23 cellular contexts compared by ENCODE assay signal in the genomic region with DNA sequence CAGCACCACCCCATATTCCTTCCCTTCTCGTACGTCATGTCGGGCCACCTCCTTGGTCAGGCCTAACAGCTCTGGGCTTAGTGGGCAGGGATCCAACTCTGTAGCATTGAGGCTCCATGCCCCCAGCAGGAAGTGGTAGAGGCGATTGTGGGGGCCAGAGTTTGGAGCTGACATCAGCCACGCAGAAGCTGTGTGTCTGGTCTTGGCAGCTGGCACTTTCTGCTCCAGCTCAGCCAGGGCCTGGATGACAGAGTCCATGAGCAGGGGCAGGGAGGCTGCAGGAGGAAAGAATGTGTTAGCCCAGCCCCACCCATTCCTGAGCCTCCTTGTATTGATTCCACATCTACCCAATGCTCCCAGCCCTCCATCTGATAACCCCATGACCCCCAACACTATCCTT. TPM values are rescaled to one million over a fixed set of nuclear protein-coding genes. Genes with fewer than 3 reads are reported as not detected.
DNase-seq lines count a peak whose midpoint lies in the region; ATAC-seq and TF ChIP-seq lines count a peak whose summit lies in the region.
"Had no signal": no experiment of that assay in that cellular context is flagged by ENCODE, and none has a peak within 500 bp of the region (broad histone marks: within the 10 kb centered on the region; RNA-seq: fewer than 3 reads in every experiment).

No MANE protein-coding gene starts in this region.

- no peak overlapping the region for H3K27ac Mint-ChIP-seq in activated CD8-positive, alpha-beta T cell treated with anti-CD3 and anti-CD28 coated beads for 36 hours
- no peak overlapping the region for H3K27ac Mint-ChIP-seq in activated T-helper 2 cell treated with anti-CD3 and anti-CD28 coated beads, Interferon-gamma antibody, Interleukin-2, Interleukin-4, amounts not matched to agents 10 μg/mL and 5 μg/mL and 100 μg/mL, durations not matched to agents 14 hours and 24 hours and 36 hours
- H3K27ac Mint-ChIP-seq: CD4-positive, alpha-beta T cell had no signal

- no peak for TF ChIP-seq CTCF in DND-41 (IDR thresholded peaks at IDR 0.05; ENCODE audit: borderline replicate concordance, extremely low read depth, low read length, poor library complexity, severe bottlenecking)
- no peak for TF ChIP-seq CTCF in GM10248 (IDR thresholded peaks at IDR 0.05; ENCODE audit: control extremely low read depth, extremely low read depth, low read depth, missing control alignments)
- no peak for TF ChIP-seq CTCF in activated CD8-positive, alpha-beta T cell treated with anti-CD3 and anti-CD28 coated beads for 36 hours (IDR thresholded peaks at IDR 0.05)
- TF ChIP-seq CTCF in omental fat pad (IDR thresholded peaks at IDR 0.05) = no peak

- no peak overlapping the region; the same call in 1 of the 2 replicates for H3K27ac ChIP-seq in DND-41 (ENCODE audit: low read length)
- H3K27ac ChIP-seq in neuronal stem cell (replicated peaks; ENCODE audit: low read length) = no peak overlapping the region
- H3K27ac ChIP-seq: PC-9, RWPE1 had no signal

- H3K18ac ChIP-seq in neuronal stem cell (ENCODE audit: low read length) = no peak overlapping the region

- H4K20me1 ChIP-seq in DND-41 (ENCODE audit: insufficient read depth, low read length) = no peaks in the 10 kb centered on the region

- no peaks in the 10 kb centered on the region for H3K4me1 ChIP-seq in DND-41 (ENCODE audit: insufficient read depth, low read length)
- H3K4me1 ChIP-seq in neuronal stem cell (ENCODE audit: control insufficient read depth in 2 of 2, insufficient read depth in 1 of 2, low read depth in 1 of 2, low read length in 2 of 2) = no peaks in the 10 kb centered on the region

- no peak overlapping the region for H3K14ac ChIP-seq in neuronal stem cell (ENCODE audit: low read length)

- no peaks in the 10 kb centered on the region for H3K9me3 Mint-ChIP-seq in activated CD8-positive, alpha-beta T cell treated with anti-CD3 and anti-CD28 coated beads for 36 hours
- H3K9me3 Mint-ChIP-seq in activated T-helper 2 cell treated with anti-CD3 and anti-CD28 coated beads, Interferon-gamma antibody, Interleukin-2, Interleukin-4, amounts not matched to agents 10 μg/mL and 5 μg/mL and 100 μg/mL, durations not matched to agents 14 hours and 24 hours and 36 hours = no peaks in the 10 kb centered on the region
- H3K9me3 Mint-ChIP-seq: CD4-positive, alpha-beta T cell had no signal

- H3K4me1 Mint-ChIP-seq in activated CD8-positive, alpha-beta T cell treated with anti-CD3 and anti-CD28 coated beads for 36 hours (ENCODE audit: low read depth) = peaks cover 34% of the 10 kb centered on the region
- H3K4me1 Mint-ChIP-seq in activated T-helper 2 cell treated with anti-CD3 and anti-CD28 coated beads, Interferon-gamma antibody, Interleukin-2, Interleukin-4, amounts not matched to agents 10 μg/mL and 5 μg/mL and 100 μg/mL, durations not matched to agents 14 hours and 24 hours and 36 hours (ENCODE audit: low read depth) = peaks cover 5% of the 10 kb centered on the region

- no peaks in the 10 kb centered on the region for H3K79me1 ChIP-seq in neuronal stem cell (ENCODE audit: low read depth, low read length)

- H4K8ac ChIP-seq in neuronal stem cell (ENCODE audit: low read depth, low read length) = no peak overlapping the region

- no peak overlapping the region for H3K23ac ChIP-seq in neuronal stem cell (ENCODE audit: low read depth, low read length, poor library complexity)

- intact Hi-C loops in activated CD8-positive, alpha-beta T cell treated with anti-CD3 and anti-CD28 coated beads for 36 hours (cut with micrococcal nuclease) = no loop called here
- intact Hi-C loops in activated T-helper 2 cell treated with anti-CD3 and anti-CD28 coated beads, Interferon-gamma antibody, Interleukin-2, Interleukin-4, amounts not matched to agents 10 μg/mL and 5 μg/mL and 100 μg/mL, durations not matched to agents 14 hours and 24 hours and 36 hours (cut with micrococcal nuclease) = no loop called here

- no peak overlapping the region for H2BK12ac ChIP-seq in neuronal stem cell (ENCODE audit: low read length)

- H3K27me3 Mint-ChIP-seq in activated CD8-positive, alpha-beta T cell treated with anti-CD3 and anti-CD28 coated beads for 36 hours = no peaks in the 10 kb centered on the region
- H3K27me3 Mint-ChIP-seq in activated T-helper 2 cell treated with anti-CD3 and anti-CD28 coated beads, Interferon-gamma antibody, Interleukin-2, Interleukin-4, amounts not matched to agents 10 μg/mL and 5 μg/mL and 100 μg/mL, durations not matched to agents 14 hours and 24 hours and 36 hours (ENCODE audit: low read depth) = no peaks in the 10 kb centered on the region
- H3K27me3 Mint-ChIP-seq: CD4-positive, alpha-beta T cell had no signal

- H2BK5ac ChIP-seq in neuronal stem cell (ENCODE audit: low read length) = no peak overlapping the region

- no peak overlapping the region for H4K91ac ChIP-seq in neuronal stem cell (ENCODE audit: low read depth, low read length, poor library complexity)

- H2AFZ ChIP-seq in DND-41 (ENCODE audit: low read depth, low read length) (no peak overlapping the region), neuronal stem cell (ENCODE audit: low read length) (no peak overlapping the region)
- H2AFZ ChIP-seq: PC-9 had no signal

- H3K36me3 ChIP-seq in DND-41 (ENCODE audit: insufficient read depth, low read length) (no peaks in the 10 kb centered on the region), neuronal stem cell (replicated peaks in 1 of 2; ENCODE audit: control insufficient read depth in 2 of 2, insufficient read depth in 2 of 2, low read length in 2 of 2) (no peaks in the 10 kb centered on the region)

- no peak overlapping the region for H3K4me3 Mint-ChIP-seq in activated CD8-positive, alpha-beta T cell treated with anti-CD3 and anti-CD28 coated beads for 36 hours
- no peak overlapping the region for H3K4me3 Mint-ChIP-seq in activated T-helper 2 cell treated with anti-CD3 and anti-CD28 coated beads, Interferon-gamma antibody, Interleukin-2, Interleukin-4, amounts not matched to agents 10 μg/mL and 5 μg/mL and 100 μg/mL, durations not matched to agents 14 hours and 24 hours and 36 hours (ENCODE audit: low read depth)
- H3K4me3 Mint-ChIP-seq: CD4-positive, alpha-beta T cell had no signal

- WGBS in neuronal stem cell (ENCODE audit: extremely low coverage in 2 of 2, insufficient read length in 2 of 2, insufficient replicate concordance in 1 of 2), 2 donors = no CpG with 5 or more reads among the region's 5 CpGs

- H3K9ac ChIP-seq in DND-41 (ENCODE audit: low read depth, low read length) (no peak overlapping the region), neuronal stem cell (ENCODE audit: low read depth, low read length, poor library complexity) (peak overlapping the region; percentile 10)
- H3K9ac ChIP-seq: SK-N-SH had no signal

- ATAC-seq in DND-41 (ENCODE audit: insufficient read depth, low read depth) (peak; percentile 50; the same call in 1 of the 3 replicates), omental fat pad (ENCODE audit: low FRiP score) (no peak), GM21825 (IDR thresholded peaks at IDR 0.05; ENCODE audit: unreplicated experiment) (no peak)
- peak; percentile 36 for ATAC-seq in activated CD8-positive, alpha-beta T cell treated with anti-CD3 and anti-CD28 coated beads for 36 hours

- H3K36me3 Mint-ChIP-seq in activated CD8-positive, alpha-beta T cell treated with anti-CD3 and anti-CD28 coated beads for 36 hours (ENCODE audit: low read depth) = no peaks in the 10 kb centered on the region
- H3K36me3 Mint-ChIP-seq in activated T-helper 2 cell treated with anti-CD3 and anti-CD28 coated beads, Interferon-gamma antibody, Interleukin-2, Interleukin-4, amounts not matched to agents 10 μg/mL and 5 μg/mL and 100 μg/mL, durations not matched to agents 14 hours and 24 hours and 36 hours (ENCODE audit: low read depth) = no peaks in the 10 kb centered on the region

- no peaks in the 10 kb centered on the region for H3K79me2 ChIP-seq in DND-41 (ENCODE audit: insufficient read depth, low read length)

- H3K4me3 ChIP-seq in DND-41 (ENCODE audit: low read depth in 1 of 2, low read length in 2 of 2) = no peak overlapping the region
- H3K4me3 ChIP-seq in neuronal stem cell (ENCODE audit: low read length in 2 of 2) = no peak overlapping the region
- H3K4me3 ChIP-seq: PC-9 had no signal

- POLR2A ChIA-PET in GM10248 (lab: Yijun Ruan, JAX) = no interaction called here
- POLR2A ChIA-PET in activated CD8-positive, alpha-beta T cell treated with anti-CD3 and anti-CD28 coated beads for 36 hours (lab: Charles Lee) = no interaction called here

- H3K4ac ChIP-seq in neuronal stem cell (ENCODE audit: low read length) = no peak overlapping the region

- no peak overlapping the region for H2BK120ac ChIP-seq in neuronal stem cell (ENCODE audit: low read depth, low read length)

- peak; percentile 28 for DNase-seq in DND-41
- DNase-seq in GM10248 (ENCODE audit: extremely low spot score) = peak; percentile 1
- peak; percentile 26 for DNase-seq in activated CD8-positive, alpha-beta T cell treated with anti-CD3 and anti-CD28 coated beads for 36 hours
- DNase-seq in neuronal stem cell (ENCODE audit: low spot score) = no peak
- DNase-seq in activated T-helper 2 cell treated with anti-CD3 and anti-CD28 coated beads, Interferon-gamma antibody, Interleukin-2, Interleukin-4, amounts not matched to agents 10 μg/mL and 5 μg/mL and 100 μg/mL, durations not matched to agents 14 hours and 24 hours and 36 hours (ENCODE audit: low spot score) = no peak
- DNase-seq in omental fat pad (ENCODE audit: low spot score) = no peak
- DNase-seq: CD4-positive, alpha-beta T cell; COR-L47; DMS79; KG1; NCI-H1092 treated with DMSO at 0.1 percent for 48 hours; NCI-H1436 treated with DMSO at 0.1 percent for 48 hours; NCI-H1930; NCI-H226; NCI-H510A treated with DMSO at 0.1 percent for 48 hours; NCI-H748 treated with DMSO at 0.1 percent for 48 hours; PC-9; SIG-M5; SK-N-SH had no signal

- H2AK5ac ChIP-seq in neuronal stem cell (ENCODE audit: low read depth, low read length) = no peak overlapping the region

- no peaks in the 10 kb centered on the region for H3K9me3 ChIP-seq in DND-41 (ENCODE audit: insufficient read depth, low read length, severe bottlenecking)
- peaks cover 0 to 14% of the 10 kb centered on the region in 2 donors for H3K9me3 ChIP-seq in neuronal stem cell (replicated peaks in 1 of 2; ENCODE audit: control insufficient read depth in 2 of 2, insufficient read depth in 1 of 2, low read depth in 1 of 2, low read length in 2 of 2)
- H3K9me3 ChIP-seq: SK-N-SH had no signal

- H3K4me2 ChIP-seq in DND-41 (ENCODE audit: insufficient read depth, low read length) (no peak overlapping the region), neuronal stem cell (ENCODE audit: insufficient read depth, low read length, poor library complexity, severe bottlenecking) (no peak overlapping the region)
- H3K4me2 ChIP-seq: PC-9, SK-N-SH had no signal

- H3K27me3 ChIP-seq in DND-41 (ENCODE audit: insufficient read depth, low read length, poor library complexity) = no peaks in the 10 kb centered on the region
- H3K27me3 ChIP-seq in neuronal stem cell (ENCODE audit: control insufficient read depth in 3 of 3, insufficient read depth in 3 of 3, low read depth in 1 of 3, low read length in 3 of 3) = peaks cover 0 to 13% (median 0%) of the 10 kb centered on the region in 3 experiments

- H2BK15ac ChIP-seq in neuronal stem cell (ENCODE audit: low read length) = no peak overlapping the region

- CTCF ChIA-PET in GM10248 (lab: Yijun Ruan, JAX) = no interaction called here
- CTCF ChIA-PET in activated CD8-positive, alpha-beta T cell treated with anti-CD3 and anti-CD28 coated beads for 36 hours (lab: Charles Lee) = interaction anchor here (1.0 to 1.2 kb wide), 2 partner anchors 79 to 97 kb away, joined by 3 read pairs; a partner anchor contains a TSS

RNA-seq across cellular contexts. Expression of a gene that starts 3.0 kb away (rescaled TPM):
- under 1 TPM; 0.25 to 0.27 TPM for total RNA-seq in activated CD8-positive, alpha-beta T cell treated with anti-CD3 and anti-CD28 coated beads for 36 hours
- polyA plus RNA-seq in neuronal stem cell (2013, experiment 1 of 2) = not detected
- not detected for polyA plus RNA-seq in neuronal stem cell (2013, experiment 2 of 2)
- not detected in 2 replicates for total RNA-seq in activated T-helper 2 cell treated with anti-CD3 and anti-CD28 coated beads, Interferon-gamma antibody, Interleukin-2, Interleukin-4, amounts not matched to agents 10 μg/mL and 5 μg/mL and 100 μg/mL, durations not matched to agents 14 hours and 24 hours and 36 hours
- not detected for total RNA-seq in omental fat pad
- total RNA-seq: CD4-positive, alpha-beta T cell; H4; PC-9 had no signal
- polyA plus RNA-seq: BJ, SK-N-SH had no signal

RNA-seq across cellular contexts. Expression of a gene that starts 12.0 kb away (rescaled TPM):
- total RNA-seq in activated CD8-positive, alpha-beta T cell treated with anti-CD3 and anti-CD28 coated beads for 36 hours = 10 to 100 TPM; 83.9 to 85.8 TPM
- polyA plus RNA-seq in neuronal stem cell (2013, experiment 1 of 2) = 0.04 TPM
- 0.06 TPM for polyA plus RNA-seq in neuronal stem cell (2013, experiment 2 of 2)
- total RNA-seq in activated T-helper 2 cell treated with anti-CD3 and anti-CD28 coated beads, Interferon-gamma antibody, Interleukin-2, Interleukin-4, amounts not matched to agents 10 μg/mL and 5 μg/mL and 100 μg/mL, durations not matched to agents 14 hours and 24 hours and 36 hours = 107 TPM in 2 replicates
- total RNA-seq in omental fat pad = 1 to 10 TPM; 2.0 to 6.9 (median 3.6) TPM
- total RNA-seq: H4, PC-9 had no signal
- polyA plus RNA-seq: BJ had no signal

RNA-seq across cellular contexts. Expression of a gene that starts 26.6 kb away (rescaled TPM):
- 10 to 100 TPM; 19.3 to 21.0 TPM for total RNA-seq in activated CD8-positive, alpha-beta T cell treated with anti-CD3 and anti-CD28 coated beads for 36 hours
- 35.1 TPM for polyA plus RNA-seq in neuronal stem cell (2013, experiment 1 of 2)
- polyA plus RNA-seq in neuronal stem cell (2013, experiment 2 of 2) = 35.0 TPM
- 30.1 and 30.4 TPM in 2 replicates for total RNA-seq in activated T-helper 2 cell treated with anti-CD3 and anti-CD28 coated beads, Interferon-gamma antibody, Interleukin-2, Interleukin-4, amounts not matched to agents 10 μg/mL and 5 μg/mL and 100 μg/mL, durations not matched to agents 14 hours and 24 hours and 36 hours
- total RNA-seq in omental fat pad = 10 to 100 TPM; 17.4 to 41.8 (median 33.6) TPM

RNA-seq across cellular contexts. Expression of a gene that starts 32.0 kb away (rescaled TPM):
- 1 to 10 TPM; 1.5 to 1.7 TPM for total RNA-seq in activated CD8-positive, alpha-beta T cell treated with anti-CD3 and anti-CD28 coated beads for 36 hours
- 0.26 TPM for polyA plus RNA-seq in neuronal stem cell (2013, experiment 1 of 2)
- 0.19 TPM for polyA plus RNA-seq in neuronal stem cell (2013, experiment 2 of 2)
- total RNA-seq in activated T-helper 2 cell treated with anti-CD3 and anti-CD28 coated beads, Interferon-gamma antibody, Interleukin-2, Interleukin-4, amounts not matched to agents 10 μg/mL and 5 μg/mL and 100 μg/mL, durations not matched to agents 14 hours and 24 hours and 36 hours = 0.14 TPM in 2 replicates
- total RNA-seq in omental fat pad = 1 to 10 TPM in 1 of 4 donors, under 1 TPM in 1, not detected in 2; 0.36 to 1.3 TPM
- total RNA-seq: PC-9 had no signal
- polyA plus RNA-seq: BJ, SK-N-SH had no signal

RNA-seq across cellular contexts. Expression of a gene that starts 57.5 kb away (rescaled TPM):
- total RNA-seq in activated CD8-positive, alpha-beta T cell treated with anti-CD3 and anti-CD28 coated beads for 36 hours = 10 to 100 TPM; 83.1 to 88.8 TPM
- 180 TPM for polyA plus RNA-seq in neuronal stem cell (2013, experiment 1 of 2)
- polyA plus RNA-seq in neuronal stem cell (2013, experiment 2 of 2) = 175 TPM
- total RNA-seq in activated T-helper 2 cell treated with anti-CD3 and anti-CD28 coated beads, Interferon-gamma antibody, Interleukin-2, Interleukin-4, amounts not matched to agents 10 μg/mL and 5 μg/mL and 100 μg/mL, durations not matched to agents 14 hours and 24 hours and 36 hours = 76.6 and 87.4 TPM in 2 replicates
- total RNA-seq in omental fat pad = 100 to 1,000 TPM in 1 of 4 donors, 10 to 100 TPM in 3; 52.2 to 141 (median 79.5) TPM

Comparison
In these comparisons a context has a peak if more than half of its experiments do, and no peak if none do; other contexts are left out.
1. ATAC-seq: peak in DND-41 (single experiment) and activated CD8-positive, alpha-beta T cell treated with anti-CD3 and anti-CD28 coated beads for 36 hours (single experiment); none in omental fat pad (single experiment) and GM21825 (single experiment).
2. DNase-seq: peak in DND-41 (single experiment), GM10248 (single experiment) and activated CD8-positive, alpha-beta T cell treated with anti-CD3 and anti-CD28 coated beads for 36 hours (single experiment); none in neuronal stem cell (single experiment), activated T-helper 2 cell treated with anti-CD3 and anti-CD28 coated beads, Interferon-gamma antibody, Interleukin-2, Interleukin-4, amounts not matched to agents 10 μg/mL and 5 μg/mL and 100 μg/mL, durations not matched to agents 14 hours and 24 hours and 36 hours (single experiment) and omental fat pad (single experiment).
3. RNA of a gene that starts 12.0 kb away (total RNA-seq): 107 TPM in activated T-helper 2 cell treated with anti-CD3 and anti-CD28 coated beads, Interferon-gamma antibody, Interleukin-2, Interleukin-4, amounts not matched to agents 10 μg/mL and 5 μg/mL and 100 μg/mL, durations not matched to agents 14 hours and 24 hours and 36 hours and 83.9 to 85.8 TPM in activated CD8-positive, alpha-beta T cell treated with anti-CD3 and anti-CD28 coated beads for 36 hours; 2.0 to 6.9 TPM in omental fat pad; every median in the first group is over 10 times any median in the second.